In the genomic region with DNA sequence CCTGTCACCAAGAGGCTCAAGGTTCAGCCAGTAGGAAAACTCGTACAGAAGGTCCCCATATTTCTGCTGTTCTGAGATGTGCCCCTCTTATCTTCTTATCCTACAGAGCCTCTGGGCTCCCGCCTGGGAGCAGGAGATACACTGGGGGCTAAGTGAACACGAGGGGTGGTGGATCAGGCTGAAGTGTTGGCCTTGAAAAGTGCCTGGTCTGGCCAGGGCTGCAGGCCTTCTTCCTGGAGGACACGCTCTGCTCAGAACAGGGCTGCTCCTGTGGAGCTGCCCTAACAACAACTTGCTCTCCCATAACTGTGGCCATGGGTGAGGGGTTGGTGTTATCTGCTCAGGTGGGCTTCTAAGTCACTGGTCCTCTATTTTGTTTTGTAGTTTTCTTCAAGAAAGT, we compare ENCODE assay signal across 25 cellular contexts. TPM values are rescaled to one million over a fixed set of nuclear protein-coding genes. Genes with fewer than 3 reads are reported as not detected.
"Had no signal": no experiment of that assay in that cellular context is flagged by ENCODE, and none has a peak within 500 bp of the region (broad histone marks: within the 10 kb centered on the region; RNA-seq: fewer than 3 reads in every experiment).

No MANE protein-coding gene starts in this region.

- H3K9me3 ChIP-seq: SJSA1 had no signal

- H3K36me3 ChIP-seq: SJSA1 had no signal

- H3K27ac ChIP-seq: KMS-11, SJSA1, SK-N-MC had no signal

- H3K4me1 ChIP-seq: SJSA1 had no signal

- H3K4me3 ChIP-seq: K562, SJSA1, SK-N-MC had no signal

- H3K4me3 Mint-ChIP-seq: IgD-negative memory B cell had no signal

- H3K36me3 Mint-ChIP-seq: IgD-negative memory B cell had no signal

- ATAC-seq: HepG2, K562 had no signal

- H3K4me1 Mint-ChIP-seq: IgD-negative memory B cell had no signal

- DNase-seq: Kasumi-1, MM.1S, NCI-H1092 treated with DMSO at 0.1 percent for 48 hours, NCI-H1436, NCI-H187, NCI-H2029, NCI-H2081 treated with DMSO at 0.1 percent for 48 hours, NCI-H2171, NCI-H226, NCI-H446, NCI-H510A, NCI-H524 treated with DMSO at 0.1 percent for 48 hours, NCI-H69, NCI-H774, Right ventricle myocardium superior, RPMI8226, SIG-M5 had no signal

- H3K27ac Mint-ChIP-seq: IgD-negative memory B cell had no signal

RNA-seq across cellular contexts. Expression of a gene that starts 33.7 kb away (rescaled TPM):
- total RNA-seq: HepG2, HT1080, K562, M059J, Right ventricle myocardium superior, SJSA1 had no signal
